In genomic region chr2:233084488-233084887, GRCh38 we compare ENCODE assay signal across 9 cellular contexts. TPM values are rescaled to one million over a fixed set of nuclear protein-coding genes. Genes with fewer than 3 reads are reported as not detected.
DNase-seq lines count a peak whose midpoint lies in the region; ATAC-seq and TF ChIP-seq lines count a peak whose summit lies in the region.
"Had no signal": no experiment of that assay in that cellular context is flagged by ENCODE, and none has a peak within 500 bp of the region (broad histone marks: within the 10 kb centered on the region; RNA-seq: fewer than 3 reads in every experiment).

No MANE protein-coding gene starts in this region.

- H3K27ac Mint-ChIP-seq in activated T-helper 1 cell treated with anti-CD3 and anti-CD28 coated beads, Interleukin-12 subunit alpha, Interleukin-12 subunit beta, Interleukin-2, Interleukin-4 antibody, amounts not matched to agents 30 ng/mL and 10 ng/mL and 1 ng/mL, durations not matched to agents 14 hours and 24 hours and 36 hours: peak overlapping the region; percentile 91

- intact Hi-C loops in activated T-helper 1 cell treated with anti-CD3 and anti-CD28 coated beads, Interleukin-12 subunit alpha, Interleukin-12 subunit beta, Interleukin-2, Interleukin-4 antibody, amounts not matched to agents 30 ng/mL and 10 ng/mL and 1 ng/mL, durations not matched to agents 14 hours and 24 hours and 36 hours (cut with micrococcal nuclease): loop anchor here (1.0 to 5.0 kb wide), 4 partner anchors 8 to 387 kb away; partner anchors contain the start of gene GIGYF2
- intact Hi-C loops in left lung (cut with DNase I): no loop called here
- intact Hi-C loops in transverse colon (cut with DNase I; ENCODE audit: low total_unique reads): no loop called here

- no peaks in the 10 kb centered on the region for H3K27me3 ChIP-seq in left lung
- H3K27me3 ChIP-seq in transverse colon: no peaks in the 10 kb centered on the region

- peak overlapping the region in 1 of 2 donors; percentile 6 for H3K4me3 ChIP-seq in left lung
- no peak overlapping the region for H3K4me3 ChIP-seq in transverse colon
- H3K4me3 ChIP-seq: SK-N-MC had no signal

- no peaks in the 10 kb centered on the region for H3K27me3 Mint-ChIP-seq in activated T-helper 1 cell treated with anti-CD3 and anti-CD28 coated beads, Interleukin-12 subunit alpha, Interleukin-12 subunit beta, Interleukin-2, Interleukin-4 antibody, amounts not matched to agents 30 ng/mL and 10 ng/mL and 1 ng/mL, durations not matched to agents 14 hours and 24 hours and 36 hours (ENCODE audit: insufficient read depth)

- H3K36me3 Mint-ChIP-seq in activated T-helper 1 cell treated with anti-CD3 and anti-CD28 coated beads, Interleukin-12 subunit alpha, Interleukin-12 subunit beta, Interleukin-2, Interleukin-4 antibody, amounts not matched to agents 30 ng/mL and 10 ng/mL and 1 ng/mL, durations not matched to agents 14 hours and 24 hours and 36 hours (ENCODE audit: low read depth): peaks cover 38% of the 10 kb centered on the region

- H3K36me3 ChIP-seq in left lung (peaks cover 0 to 4% of the 10 kb centered on the region in 2 donors), transverse colon (no peaks in the 10 kb centered on the region)

- peak overlapping the region; percentile 82 for H3K4me3 Mint-ChIP-seq in activated T-helper 1 cell treated with anti-CD3 and anti-CD28 coated beads, Interleukin-12 subunit alpha, Interleukin-12 subunit beta, Interleukin-2, Interleukin-4 antibody, amounts not matched to agents 30 ng/mL and 10 ng/mL and 1 ng/mL, durations not matched to agents 14 hours and 24 hours and 36 hours

- H3K27ac ChIP-seq in left lung (peak overlapping the region; percentile 83 to 96), transverse colon (peak overlapping the region; percentile 69 to 83 (median 76))
- H3K27ac ChIP-seq: SK-N-MC had no signal

- H3K4me1 Mint-ChIP-seq in activated T-helper 1 cell treated with anti-CD3 and anti-CD28 coated beads, Interleukin-12 subunit alpha, Interleukin-12 subunit beta, Interleukin-2, Interleukin-4 antibody, amounts not matched to agents 30 ng/mL and 10 ng/mL and 1 ng/mL, durations not matched to agents 14 hours and 24 hours and 36 hours (ENCODE audit: low read depth): peaks cover 83% of the 10 kb centered on the region

- no peaks in the 10 kb centered on the region for H3K9me3 Mint-ChIP-seq in activated T-helper 1 cell treated with anti-CD3 and anti-CD28 coated beads, Interleukin-12 subunit alpha, Interleukin-12 subunit beta, Interleukin-2, Interleukin-4 antibody, amounts not matched to agents 30 ng/mL and 10 ng/mL and 1 ng/mL, durations not matched to agents 14 hours and 24 hours and 36 hours

- in situ Hi-C loops in transverse colon (cut with MboI; ENCODE audit: low pct_ligation_motif_present in 1 of 4, low pct_unique_long_range_greater_than_20kb in 1 of 4, low sequenced_read_pairs in 3 of 4): no loop called here

- DNase-seq in stimulated activated CD4-positive, alpha-beta T cell treated with anti-CD3 and anti-CD28 coated beads, Interleukin-15, amount 100 ng/mL, for 24 hours: peak; percentile 57
- no peak for DNase-seq in stimulated activated CD4-positive, alpha-beta T cell treated with anti-CD3 and anti-CD28 coated beads, Interleukin-12 subunit alpha, Interleukin-12 subunit beta, amount 100 ng/mL, for 4 hours
- no peak for DNase-seq in activated T-helper 1 cell treated with anti-CD3 and anti-CD28 coated beads, Interleukin-12 subunit alpha, Interleukin-12 subunit beta, Interleukin-2, Interleukin-4 antibody, amounts not matched to agents 30 ng/mL and 10 ng/mL and 1 ng/mL, durations not matched to agents 14 hours and 24 hours and 36 hours (ENCODE audit: low spot score)
- DNase-seq in left lung: peak in 1 of 2 donors; percentile 65
- peak; percentile 67 for DNase-seq in transverse colon
- no peak for DNase-seq in germinal center (ENCODE audit: low spot score)

- no peak for TF ChIP-seq CTCF in left lung (IDR thresholded peaks at IDR 0.05)
- TF ChIP-seq CTCF in transverse colon (IDR thresholded peaks at IDR 0.05): no peak

- TF ChIP-seq POLR2A in transverse colon (IDR thresholded peaks at IDR 0.05): no peak

- H3K9me3 ChIP-seq in left lung (no peaks in the 10 kb centered on the region), transverse colon (no peaks in the 10 kb centered on the region)

- H3K4me1 ChIP-seq in left lung (peaks cover 11 to 94% of the 10 kb centered on the region in 2 donors), transverse colon (peaks cover 0 to 73% (median 11%) of the 10 kb centered on the region in 4 donors)

- WGBS in transverse colon (ENCODE audit: low coverage in 1 of 2), 2 donors: 56% methylated on average over 13 of the region's 13 CpGs; no CpG with 5 or more reads in 1 of the 2 donors

- no peak for TF ChIP-seq EP300 in transverse colon (IDR thresholded peaks at IDR 0.05; ENCODE audit: low read depth)

- peak; percentile 71 for ATAC-seq in left lung
- ATAC-seq in GM19328 (IDR thresholded peaks at IDR 0.05; ENCODE audit: unreplicated experiment): no peak
- ATAC-seq in HG02610 (IDR thresholded peaks at IDR 0.05; ENCODE audit: unreplicated experiment): no peak

RNA-seq across cellular contexts. Expression of gene INPP5D, which starts 24.3 kb away (rescaled TPM):
- total RNA-seq in activated T-helper 1 cell treated with anti-CD3 and anti-CD28 coated beads, Interleukin-12 subunit alpha, Interleukin-12 subunit beta, Interleukin-2, Interleukin-4 antibody, amounts not matched to agents 30 ng/mL and 10 ng/mL and 1 ng/mL, durations not matched to agents 14 hours and 24 hours and 36 hours: 60.9 and 61.2 TPM in 2 replicates
- 10 to 100 TPM; 15.3 to 40.5 TPM for total RNA-seq in left lung
- total RNA-seq in transverse colon: 10 to 100 TPM in 3 of 4 donors, 1 to 10 TPM in 1; 7.8 to 40.4 (median 26.1) TPM

RNA-seq across cellular contexts. Expression of gene NEU2, which starts 52.0 kb away (rescaled TPM):
- not detected in 2 replicates for total RNA-seq in activated T-helper 1 cell treated with anti-CD3 and anti-CD28 coated beads, Interleukin-12 subunit alpha, Interleukin-12 subunit beta, Interleukin-2, Interleukin-4 antibody, amounts not matched to agents 30 ng/mL and 10 ng/mL and 1 ng/mL, durations not matched to agents 14 hours and 24 hours and 36 hours
- total RNA-seq in left lung (not detected), transverse colon (under 1 TPM in 1 of 4 donors, not detected in 3; 0.41 TPM)

Comparison
In these comparisons a context has a peak if more than half of its experiments do, and no peak if none do; other contexts are left out.
1. DNase-seq: peak in stimulated activated CD4-positive, alpha-beta T cell treated with anti-CD3 and anti-CD28 coated beads, Interleukin-15, amount 100 ng/mL, for 24 hours (single experiment) and transverse colon (single experiment); none in stimulated activated CD4-positive, alpha-beta T cell treated with anti-CD3 and anti-CD28 coated beads, Interleukin-12 subunit alpha, Interleukin-12 subunit beta, amount 100 ng/mL, for 4 hours (single experiment), activated T-helper 1 cell treated with anti-CD3 and anti-CD28 coated beads, Interleukin-12 subunit alpha, Interleukin-12 subunit beta, Interleukin-2, Interleukin-4 antibody, amounts not matched to agents 30 ng/mL and 10 ng/mL and 1 ng/mL, durations not matched to agents 14 hours and 24 hours and 36 hours (single experiment) and germinal center (single experiment).